8 cellular contexts compared by ENCODE assay signal in genomic region chr1:29698033-29698432, GRCh38.
A peak's percentile ranks its signal among the peaks of the same experiment; 100 is the strongest.
DNase-seq lines count a peak whose midpoint lies in the region; ATAC-seq, FAIRE-seq and TF ChIP-seq lines count a peak whose summit lies in the region.

No MANE protein-coding gene starts in this region.

- H3K4me3 ChIP-seq in LNCaP clone FGC (ENCODE audit: low read depth, low read length) (no peak overlapping the region), K562 (no peak overlapping the region)

- 0% methylated on average over 5 of the region's 7 CpGs for WGBS in K562 (ENCODE audit: insufficient coverage, low coverage, missing lambda C conversion rate)

- POLR2A ChIA-PET in K562 (lab: Yijun Ruan, JAX): interaction anchor here (1.2 kb wide), 1 partner anchor 10 kb away, joined by 4 read pairs; no protein-coding TSS in a partner anchor

- H3K4me1 Mint-ChIP-seq in stimulated activated naive B cell treated with anti-CD40 and anti-IgM and Interleukin-4, amounts not matched to agents 10 μg/mL and 1 μg/mL and 100 μg/mL, for 72 hours: peaks cover 0 to 4% of the 10 kb centered on the region in 2 donors
- no peaks in the 10 kb centered on the region for H3K4me1 Mint-ChIP-seq in activated T-cell treated with anti-CD3 and anti-CD28 coated beads, Interleukin-2, amount 50 U/mL, for 24 hours (ENCODE audit: low read depth)

- H3K9me3 Mint-ChIP-seq in stimulated activated naive B cell treated with anti-CD40 and anti-IgM and Interleukin-4, amounts not matched to agents 10 μg/mL and 1 μg/mL and 100 μg/mL, for 72 hours: peaks cover 0 to 7% of the 10 kb centered on the region in 2 donors
- no peaks in the 10 kb centered on the region for H3K9me3 Mint-ChIP-seq in activated T-cell treated with anti-CD3 and anti-CD28 coated beads, Interleukin-2, amount 50 U/mL, for 24 hours

- no TSS peak for BruUV-seq in K562 (replicated peaks; lab: Mats Ljungman, UMichigan)

- no peaks in the 10 kb centered on the region for H3K4me1 ChIP-seq in K562 (replicated peaks in 1 of 2; ENCODE audit: control insufficient read depth in 2 of 2, insufficient read depth in 2 of 2, low read length in 2 of 2)

- peak; percentile 89 for FAIRE-seq in K562 (lab: Jason Lieb, UNC)

- peak; percentile 99 for ATAC-seq in K562
- ATAC-seq in stimulated activated naive B cell treated with anti-CD40 and anti-IgM and Interleukin-4, amounts not matched to agents 10 μg/mL and 1 μg/mL and 100 μg/mL, for 72 hours (replicated peaks): no peak

- no peaks in the 10 kb centered on the region for H3K79me2 ChIP-seq in K562 (ENCODE audit: control insufficient read depth, insufficient read depth, low read length)

- peaks cover 19 to 25% of the 10 kb centered on the region in 2 donors for H3K27me3 Mint-ChIP-seq in stimulated activated naive B cell treated with anti-CD40 and anti-IgM and Interleukin-4, amounts not matched to agents 10 μg/mL and 1 μg/mL and 100 μg/mL, for 72 hours
- peaks cover 37% of the 10 kb centered on the region for H3K27me3 Mint-ChIP-seq in activated T-cell treated with anti-CD3 and anti-CD28 coated beads, Interleukin-2, amount 50 U/mL, for 24 hours

- no peaks in the 10 kb centered on the region for H3K9me3 ChIP-seq in K562 (replicated peaks; ENCODE audit: control insufficient read depth, insufficient read depth, low read depth, low read length)

- H3K9me1 ChIP-seq in K562 (ENCODE audit: control insufficient read depth, insufficient read depth, low read length): no peaks in the 10 kb centered on the region

- intact Hi-C loops in K562 (cut with micrococcal nuclease): loop anchor here (10.0 kb wide), 1 partner anchor 1007 kb away; no protein-coding TSS in a partner anchor

- H4K20me1 ChIP-seq in K562 (replicated peaks; ENCODE audit: control insufficient read depth, insufficient read depth, low read length): peaks cover 6% of the 10 kb centered on the region; the same call in 1 of the 2 replicates

- H3K9ac ChIP-seq in K562 (ENCODE audit: insufficient read depth in 1 of 2, low read depth in 2 of 2, low read length in 2 of 2): no peak overlapping the region

- no peak for TF ChIP-seq POLR2A in K562 (conservative IDR thresholded peaks at IDR 0.05)

- TF ChIP-seq RAD21 in K562 (CRISPR knock-in tag; conservative IDR thresholded peaks at IDR 0.05 in 1 of 2, IDR thresholded peaks at IDR 0.05 in 1 of 2): peak; percentile 50 to 65

- H3K27ac ChIP-seq in K562 (ENCODE audit: extremely low read depth, low read depth, low read length): no peak overlapping the region

- CTCF ChIA-PET in K562 (lab: Yijun Ruan, JAX; ENCODE audit: low intra/inter-chr PET ratio): interaction anchor here (0.6 to 1.1 kb wide), 3 partner anchors 416 to 1010 kb away, joined by 3 to 5 read pairs (median 5); no protein-coding TSS in a partner anchor

- no peak overlapping the region for H3K27ac Mint-ChIP-seq in stimulated activated naive B cell treated with anti-CD40 and anti-IgM and Interleukin-4, amounts not matched to agents 10 μg/mL and 1 μg/mL and 100 μg/mL, for 72 hours
- H3K27ac Mint-ChIP-seq in activated T-cell treated with anti-CD3 and anti-CD28 coated beads, Interleukin-2, amount 50 U/mL, for 24 hours: no peak overlapping the region

- peak; percentile 69 for TF ChIP-seq CTCF in LNCaP clone FGC (IDR thresholded peaks at IDR 0.05; ENCODE audit: control insufficient read depth, extremely low read depth, insufficient read depth)
- TF ChIP-seq CTCF in K562 (IDR thresholded peaks at IDR 0.05 in 2 of 3, conservative IDR thresholded peaks at IDR 0.05 in 1 of 3; ENCODE audit: insufficient read depth in 2 of 3, low read depth in 1 of 3, low read length in 3 of 3): peak; percentile 68 to 94 (median 83)

- no peak for TF ChIP-seq EP300 in K562 (IDR thresholded peaks at IDR 0.05; ENCODE audit: low read length)

- H3K36me3 ChIP-seq in K562 (ENCODE audit: control insufficient read depth, insufficient read depth, low read length): no peaks in the 10 kb centered on the region

- H2AFZ ChIP-seq in K562 (ENCODE audit: low read depth, low read length): no peak overlapping the region

- no peak overlapping the region for H3K4me3 Mint-ChIP-seq in stimulated activated naive B cell treated with anti-CD40 and anti-IgM and Interleukin-4, amounts not matched to agents 10 μg/mL and 1 μg/mL and 100 μg/mL, for 72 hours
- H3K4me3 Mint-ChIP-seq in activated T-cell treated with anti-CD3 and anti-CD28 coated beads, Interleukin-2, amount 50 U/mL, for 24 hours: no peak overlapping the region

- in situ Hi-C loops in K562 (cut with MboI): no loop called here

- H3K4me2 ChIP-seq in K562 (ENCODE audit: insufficient read depth, low read length): no peak overlapping the region

- DNase-seq in Daoy (ENCODE audit: low read depth): peak; percentile 83
- no peak for DNase-seq in LNCaP clone FGC (ENCODE audit: low read depth)
- peak; percentile 69 to 75 (median 72) for DNase-seq in K562 (ENCODE audit: extremely low read depth in 1 of 4, low spot score in 3 of 4)
- peak; percentile 76 for DNase-seq in mesenteric fat pad (ENCODE audit: low spot score)
- DNase-seq in stimulated activated naive B cell treated with anti-CD40 and anti-IgM and Interleukin-4, amounts not matched to agents 10 μg/mL and 1 μg/mL and 100 μg/mL, for 72 hours: no peak
- no peak for DNase-seq in activated gamma-delta T cell treated with Interleukin-2 at 50 U/mL for 16 hours
- DNase-seq in activated T-cell treated with anti-CD3 and anti-CD28 coated beads, Interleukin-2, amount 50 U/mL, for 24 hours: no peak
- DNase-seq in DMS79 (lab: John Stamatoyannopoulos, UW): no peak

- no peaks in the 10 kb centered on the region for H3K36me3 Mint-ChIP-seq in stimulated activated naive B cell treated with anti-CD40 and anti-IgM and Interleukin-4, amounts not matched to agents 10 μg/mL and 1 μg/mL and 100 μg/mL, for 72 hours
- no peaks in the 10 kb centered on the region for H3K36me3 Mint-ChIP-seq in activated T-cell treated with anti-CD3 and anti-CD28 coated beads, Interleukin-2, amount 50 U/mL, for 24 hours (ENCODE audit: low read depth)

- H3K27me3 ChIP-seq in K562 (ENCODE audit: control insufficient read depth in 2 of 2, insufficient read depth in 2 of 2, low read length in 2 of 2): peaks cover 0 to 25% of the 10 kb centered on the region in 2 experiments; a peak in 2 of 5 replicates

TF ChIP-seq in K562, 482 proteins besides CTCF, POLR2A, EP300 and RAD21 (continues in another document):
- TF ChIP-seq MAZ (CRISPR knock-in tag; conservative IDR thresholded peaks at IDR 0.05 in 1 of 2, IDR thresholded peaks at IDR 0.05 in 1 of 2) (peak; percentile 79 to 94), NRF1 (conservative IDR thresholded peaks at IDR 0.05 in 1 of 2, IDR thresholded peaks at IDR 0.05 in 1 of 2) (no peak), SMC3 (conservative IDR thresholded peaks at IDR 0.05; ENCODE audit: insufficient read depth, low read depth, low read length) (peak; percentile 78), PKNOX1 (IDR thresholded peaks at IDR 0.05) (peak; percentile 96), ZNF57 (CRISPR knock-in tag; IDR thresholded peaks at IDR 0.05) (no peak), LCOR (CRISPR knock-in tag; IDR thresholded peaks at IDR 0.05) (0 out of 2 replicates have a peak, but pooled peaks have one; percentile 25), VEZF1 (CRISPR knock-in tag; IDR thresholded peaks at IDR 0.05) (peak; percentile 88), EGR1 (conservative IDR thresholded peaks at IDR 0.05) (peak; percentile 50), ZNF263 (CRISPR knock-in tag; IDR thresholded peaks at IDR 0.05; ENCODE audit: borderline replicate concordance) (peak; percentile 65)
- TF ChIP-seq, protein P1, sequence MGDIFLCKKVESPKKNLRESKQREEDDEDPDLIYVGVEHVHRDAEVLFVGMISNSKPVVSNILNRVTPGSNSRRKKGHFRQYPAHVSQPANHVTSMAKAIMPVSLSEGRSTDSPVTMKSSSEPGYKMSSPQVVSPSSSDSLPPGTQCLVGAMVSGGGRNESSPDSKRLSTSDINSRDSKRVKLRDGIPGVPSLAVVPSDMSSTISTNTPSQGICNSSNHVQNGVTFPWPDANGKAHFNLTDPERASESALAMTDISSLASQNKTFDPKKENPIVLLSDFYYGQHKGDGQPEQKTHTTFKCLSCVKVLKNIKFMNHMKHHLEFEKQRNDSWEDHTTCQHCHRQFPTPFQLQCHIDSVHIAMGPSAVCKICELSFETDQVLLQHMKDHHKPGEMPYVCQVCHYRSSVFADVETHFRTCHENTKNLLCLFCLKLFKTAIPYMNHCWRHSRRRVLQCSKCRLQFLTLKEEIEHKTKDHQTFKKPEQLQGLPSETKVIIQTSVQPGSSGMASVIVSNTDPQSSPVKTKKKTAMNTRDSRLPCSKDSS (IDR thresholded peaks at IDR 0.05; ENCODE audit: low read depth, partially characterized antibody): no peak
- TF ChIP-seq, protein P2, sequence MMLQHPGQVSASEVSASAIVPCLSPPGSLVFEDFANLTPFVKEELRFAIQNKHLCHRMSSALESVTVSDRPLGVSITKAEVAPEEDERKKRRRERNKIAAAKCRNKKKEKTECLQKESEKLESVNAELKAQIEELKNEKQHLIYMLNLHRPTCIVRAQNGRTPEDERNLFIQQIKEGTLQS (IDR thresholded peaks at IDR 0.05): no peak
- TF ChIP-seq, protein P2 (CRISPR knock-in tag; conservative IDR thresholded peaks at IDR 0.05): no peak

Comparison
In these comparisons a context has a peak if more than half of its experiments do, and no peak if none do; other contexts are left out.
1. DNase-seq: peak in Daoy (single experiment), K562 (4 of 4) and mesenteric fat pad (single experiment); none in LNCaP clone FGC (single experiment), stimulated activated naive B cell treated with anti-CD40 and anti-IgM and Interleukin-4, amounts not matched to agents 10 μg/mL and 1 μg/mL and 100 μg/mL, for 72 hours (single experiment), activated gamma-delta T cell treated with Interleukin-2 at 50 U/mL for 16 hours (single experiment), activated T-cell treated with anti-CD3 and anti-CD28 coated beads, Interleukin-2, amount 50 U/mL, for 24 hours (single experiment) and DMS79 (single experiment).